Comparison of ENCODE assay signal across 24 cellular contexts in the genomic region with DNA sequence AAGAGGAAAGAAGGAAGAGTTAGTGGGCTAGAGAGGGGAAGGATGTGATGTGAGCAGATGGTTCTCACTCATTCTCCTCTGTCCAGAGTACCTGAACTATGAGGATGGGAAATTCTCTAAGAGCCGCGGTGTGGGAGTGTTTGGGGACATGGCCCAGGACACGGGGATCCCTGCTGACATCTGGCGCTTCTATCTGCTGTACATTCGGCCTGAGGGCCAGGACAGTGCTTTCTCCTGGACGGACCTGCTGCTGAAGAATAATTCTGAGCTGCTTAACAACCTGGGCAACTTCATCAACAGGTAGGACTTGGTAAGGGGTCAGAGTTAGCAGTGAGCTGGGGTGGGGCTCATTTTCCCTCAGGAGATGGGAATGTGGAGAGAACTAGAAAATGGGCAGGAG. TPM values are rescaled to one million over a fixed set of nuclear protein-coding genes. Genes with fewer than 3 reads are reported as not detected.
DNase-seq lines count a peak whose midpoint lies in the region; ATAC-seq and TF ChIP-seq lines count a peak whose summit lies in the region.
"Had no signal": no experiment of that assay in that cellular context is flagged by ENCODE, and none has a peak within 500 bp of the region (broad histone marks: within the 10 kb centered on the region; RNA-seq: fewer than 3 reads in every experiment).

No MANE protein-coding gene starts in this region.

- TF ChIP-seq CTCF in osteocyte (IDR thresholded peaks at IDR 0.05) (no peak), testis (IDR thresholded peaks at IDR 0.05) (no peak)

- H3K4me1 Mint-ChIP-seq in activated T-cell treated with anti-CD3 and anti-CD28 coated beads, Interleukin-2, amount 50 U/mL, for 24 hours (ENCODE audit: low read depth), result peaks cover 19% of the 10 kb centered on the region
- H3K4me1 Mint-ChIP-seq in central memory CD8-positive, alpha-beta T cell, result peaks cover 5% of the 10 kb centered on the region
- peaks cover 22% of the 10 kb centered on the region for H3K4me1 Mint-ChIP-seq in osteocyte (ENCODE audit: unreplicated experiment)

- no peaks in the 10 kb centered on the region for H3K9me3 ChIP-seq in testis
- H3K9me3 ChIP-seq: sigmoid colon had no signal

- no peaks in the 10 kb centered on the region for H3K27me3 ChIP-seq in testis
- H3K27me3 ChIP-seq: sigmoid colon had no signal

- 89 to 94% methylated on average over 6 of the region's 6 CpGs for whole genome bisulfite sequencing in testis, 2 donors

- no peaks in the 10 kb centered on the region for H3K36me3 ChIP-seq in testis (ENCODE audit: low read depth, missing control alignments)

- no peak overlapping the region for H3K4me3 ChIP-seq in testis
- H3K4me3 ChIP-seq: GM12878, GM23338, sigmoid colon had no signal

- no peak overlapping the region for H3K4me3 Mint-ChIP-seq in activated T-cell treated with anti-CD3 and anti-CD28 coated beads, Interleukin-2, amount 50 U/mL, for 24 hours
- no peak overlapping the region for H3K4me3 Mint-ChIP-seq in central memory CD8-positive, alpha-beta T cell
- no peak overlapping the region for H3K4me3 Mint-ChIP-seq in osteocyte (ENCODE audit: unreplicated experiment)
- H3K4me3 Mint-ChIP-seq: GM23338 had no signal

- peaks cover 94% of the 10 kb centered on the region for H3K36me3 Mint-ChIP-seq in activated T-cell treated with anti-CD3 and anti-CD28 coated beads, Interleukin-2, amount 50 U/mL, for 24 hours (ENCODE audit: low read depth)
- H3K36me3 Mint-ChIP-seq in central memory CD8-positive, alpha-beta T cell (ENCODE audit: insufficient read depth), result peaks cover 54% of the 10 kb centered on the region
- peaks cover 57% of the 10 kb centered on the region for H3K36me3 Mint-ChIP-seq in osteocyte (ENCODE audit: unreplicated experiment)

- intact Hi-C loops in head of caudate nucleus (cut with DNase I), result no loop called here
- intact Hi-C loops in testis (cut with DNase I; ENCODE audit: low total_unique reads), result no loop called here

- TF ChIP-seq RAD21 in Ishikawa (IDR thresholded peaks at IDR 0.05; ENCODE audit: low read depth), result no peak

- ATAC-seq in central memory CD8-positive, alpha-beta T cell (replicated peaks; ENCODE audit: extremely low read depth, poor library complexity, severe bottlenecking), result no peak
- ATAC-seq: esophagus mucosa, GM12878, GM23338 had no signal

- peaks cover 5% of the 10 kb centered on the region for H3K4me1 ChIP-seq in testis

- TF ChIP-seq EP300 in Ishikawa (IDR thresholded peaks at IDR 0.05; ENCODE audit: borderline replicate concordance), result no peak

- DNase-seq in activated T-cell treated with anti-CD3 and anti-CD28 coated beads, Interleukin-2, amount 50 U/mL, for 24 hours, result no peak
- DNase-seq in activated T-cell treated with anti-CD3 and anti-CD28 coated beads, Interleukin-2, amount 50 U/mL, for 1 hour, result no peak
- no peak for DNase-seq in central memory CD8-positive, alpha-beta T cell (ENCODE audit: low spot score in 2 of 2)
- DNase-seq in osteocyte (ENCODE audit: extremely low spot score, unreplicated experiment) (no peak), NCI-H2081 treated with DMSO at 0.1 percent for 48 hours (lab: John Stamatoyannopoulos, UW) (no peak), head of caudate nucleus (no peak), testis (no peak)
- DNase-seq: ACHN; activated CD4-positive, alpha-beta T cell treated with anti-CD3 and anti-CD28 coated beads, Interleukin-2, amount 50 U/mL, for 48 hours; aorta; central memory CD4-positive, alpha-beta T cell; kidney glomerular epithelial cell; mammary epithelial cell; NCI-H187 treated with DMSO at 0.1 percent for 48 hours; NCI-H345; SHP77 treated with DMSO at 0.1 percent for 48 hours; sigmoid colon; T-helper 1 cell had no signal

- no peak for TF ChIP-seq POLR2A in testis (IDR thresholded peaks at IDR 0.05)

- H3K27ac ChIP-seq in testis, result no peak overlapping the region
- H3K27ac ChIP-seq: C4-2B, HL-60, sigmoid colon had no signal

- H3K27me3 Mint-ChIP-seq in activated T-cell treated with anti-CD3 and anti-CD28 coated beads, Interleukin-2, amount 50 U/mL, for 24 hours, result no peaks in the 10 kb centered on the region
- H3K27me3 Mint-ChIP-seq in central memory CD8-positive, alpha-beta T cell, result no peaks in the 10 kb centered on the region
- H3K27me3 Mint-ChIP-seq in osteocyte (ENCODE audit: unreplicated experiment), result no peaks in the 10 kb centered on the region

- no peaks in the 10 kb centered on the region for H3K9me3 Mint-ChIP-seq in activated T-cell treated with anti-CD3 and anti-CD28 coated beads, Interleukin-2, amount 50 U/mL, for 24 hours
- H3K9me3 Mint-ChIP-seq in central memory CD8-positive, alpha-beta T cell, result no peaks in the 10 kb centered on the region
- H3K9me3 Mint-ChIP-seq in osteocyte (ENCODE audit: unreplicated experiment), result no peaks in the 10 kb centered on the region

- H3K27ac Mint-ChIP-seq in activated T-cell treated with anti-CD3 and anti-CD28 coated beads, Interleukin-2, amount 50 U/mL, for 24 hours, result peak overlapping the region; percentile 72
- peak overlapping the region; percentile 65 for H3K27ac Mint-ChIP-seq in central memory CD8-positive, alpha-beta T cell (ENCODE audit: low read depth)
- peak overlapping the region; percentile 45 for H3K27ac Mint-ChIP-seq in osteocyte (ENCODE audit: unreplicated experiment)
- H3K27ac Mint-ChIP-seq: GM23338 had no signal

TF ChIP-seq in Ishikawa, 13 proteins besides CTCF, POLR2A, EP300 and RAD21:
- TF ChIP-seq, protein P1, sequence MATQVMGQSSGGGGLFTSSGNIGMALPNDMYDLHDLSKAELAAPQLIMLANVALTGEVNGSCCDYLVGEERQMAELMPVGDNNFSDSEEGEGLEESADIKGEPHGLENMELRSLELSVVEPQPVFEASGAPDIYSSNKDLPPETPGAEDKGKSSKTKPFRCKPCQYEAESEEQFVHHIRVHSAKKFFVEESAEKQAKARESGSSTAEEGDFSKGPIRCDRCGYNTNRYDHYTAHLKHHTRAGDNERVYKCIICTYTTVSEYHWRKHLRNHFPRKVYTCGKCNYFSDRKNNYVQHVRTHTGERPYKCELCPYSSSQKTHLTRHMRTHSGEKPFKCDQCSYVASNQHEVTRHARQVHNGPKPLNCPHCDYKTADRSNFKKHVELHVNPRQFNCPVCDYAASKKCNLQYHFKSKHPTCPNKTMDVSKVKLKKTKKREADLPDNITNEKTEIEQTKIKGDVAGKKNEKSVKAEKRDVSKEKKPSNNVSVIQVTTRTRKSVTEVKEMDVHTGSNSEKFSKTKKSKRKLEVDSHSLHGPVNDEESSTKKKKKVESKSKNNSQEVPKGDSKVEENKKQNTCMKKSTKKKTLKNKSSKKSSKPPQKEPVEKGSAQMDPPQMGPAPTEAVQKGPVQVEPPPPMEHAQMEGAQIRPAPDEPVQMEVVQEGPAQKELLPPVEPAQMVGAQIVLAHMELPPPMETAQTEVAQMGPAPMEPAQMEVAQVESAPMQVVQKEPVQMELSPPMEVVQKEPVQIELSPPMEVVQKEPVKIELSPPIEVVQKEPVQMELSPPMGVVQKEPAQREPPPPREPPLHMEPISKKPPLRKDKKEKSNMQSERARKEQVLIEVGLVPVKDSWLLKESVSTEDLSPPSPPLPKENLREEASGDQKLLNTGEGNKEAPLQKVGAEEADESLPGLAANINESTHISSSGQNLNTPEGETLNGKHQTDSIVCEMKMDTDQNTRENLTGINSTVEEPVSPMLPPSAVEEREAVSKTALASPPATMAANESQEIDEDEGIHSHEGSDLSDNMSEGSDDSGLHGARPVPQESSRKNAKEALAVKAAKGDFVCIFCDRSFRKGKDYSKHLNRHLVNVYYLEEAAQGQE (IDR thresholded peaks at IDR 0.05; ENCODE audit: low read depth), result 0 out of 2 replicates have a peak, but pooled peaks have one; percentile 8
- TF ChIP-seq FOXM1 (IDR thresholded peaks at IDR 0.05; ENCODE audit: borderline replicate concordance, low read depth), result no peak

RNA-seq across cellular contexts. Expression of a gene that starts 7.6 kb away (rescaled TPM):
- total RNA-seq in osteocyte (89.9 and 95.7 TPM in 2 replicates), testis (10 to 100 TPM; 44.2 to 45.6 TPM)
- 63.9 TPM for polyA plus RNA-seq in testis (ENCODE audit: insufficient read depth, low read depth, low replicate concordance)

RNA-seq across cellular contexts. Expression of a gene that starts 10.0 kb away (rescaled TPM):
- total RNA-seq in osteocyte (104 and 105 TPM in 2 replicates), testis (100 to 1,000 TPM in 1 of 2 donors, 10 to 100 TPM in 1; 84.7 to 130 TPM)
- polyA plus RNA-seq in testis (ENCODE audit: insufficient read depth, low read depth, low replicate concordance), result 86.6 TPM

RNA-seq across cellular contexts. Expression of a gene that starts 24.8 kb away (rescaled TPM):
- total RNA-seq in osteocyte, result 364 and 401 TPM in 2 replicates
- 100 to 1,000 TPM in 1 of 2 donors, 10 to 100 TPM in 1; 90.6 to 105 TPM for total RNA-seq in testis
- 144 TPM for polyA plus RNA-seq in testis (ENCODE audit: insufficient read depth, low read depth, low replicate concordance)

RNA-seq across cellular contexts. Expression of a gene that starts 33.0 kb away (rescaled TPM):
- 1.5 and 2.1 TPM in 2 replicates for total RNA-seq in osteocyte
- 10 to 100 TPM; 24.8 to 29.2 TPM for total RNA-seq in testis
- 111 TPM for polyA plus RNA-seq in testis (ENCODE audit: insufficient read depth, low read depth, low replicate concordance)
- polyA plus RNA-seq: mammary epithelial cell had no signal

RNA-seq across cellular contexts. Expression of a gene that starts 34.3 kb away (rescaled TPM):
- total RNA-seq in osteocyte, result 149 and 155 TPM in 2 replicates
- 100 to 1,000 TPM; 109 to 122 TPM for total RNA-seq in testis
- polyA plus RNA-seq in testis (ENCODE audit: insufficient read depth, low read depth, low replicate concordance), result 196 TPM
